22 cellular contexts compared by ENCODE assay signal in the genomic region with DNA sequence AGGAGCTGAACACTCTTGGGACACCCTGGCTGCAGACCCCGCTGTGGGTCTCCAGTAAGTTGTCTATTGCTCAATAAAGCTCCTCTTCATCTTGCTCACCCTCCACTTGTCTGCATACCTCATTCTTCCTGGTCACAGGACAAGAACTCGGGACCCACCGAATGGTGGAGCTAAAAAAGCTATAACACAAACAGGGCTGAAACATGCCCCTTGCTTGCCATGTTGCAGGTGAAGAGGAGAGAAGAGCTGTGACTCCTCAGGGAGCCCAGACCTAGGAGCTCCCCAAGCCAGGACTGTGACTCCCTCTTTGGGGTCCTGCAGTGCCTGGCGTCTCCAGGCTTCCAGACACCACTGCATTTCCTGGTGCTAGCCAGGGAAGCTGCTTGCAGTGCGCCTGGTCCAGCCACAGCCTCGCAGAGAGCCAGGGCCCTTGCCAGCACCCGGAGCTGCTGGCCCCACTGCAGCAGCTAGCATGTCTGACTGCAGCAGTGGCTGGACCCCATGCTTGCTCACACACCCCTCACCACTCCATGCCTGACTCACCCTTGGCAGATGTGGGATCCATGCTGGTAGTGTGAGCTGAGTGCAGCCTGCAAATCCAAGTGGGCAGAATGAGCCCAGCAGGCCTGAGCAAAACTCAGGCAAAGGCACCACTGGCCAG. TPM values are rescaled to one million over a fixed set of nuclear protein-coding genes. Genes with fewer than 3 reads are reported as not detected.
DNase-seq lines count a peak whose midpoint lies in the region; ATAC-seq, FAIRE-seq and TF ChIP-seq lines count a peak whose summit lies in the region.
"Had no signal": no experiment of that assay in that cellular context is flagged by ENCODE, and none has a peak within 500 bp of the region (broad histone marks: within the 10 kb centered on the region; RNA-seq: fewer than 3 reads in every experiment).

No MANE protein-coding gene starts in this region.

- no peak for TF ChIP-seq POLR2A in A549 (IDR thresholded peaks at IDR 0.05; ENCODE audit: low read length)

- no peak overlapping the region for H4K8ac ChIP-seq in mesendoderm (ENCODE audit: low read depth, low read length)

- H3K79me2 ChIP-seq in DND-41 (ENCODE audit: insufficient read depth, low read length) (no peaks in the 10 kb centered on the region), mesendoderm (ENCODE audit: control insufficient read depth, insufficient read depth, low read length) (no peaks in the 10 kb centered on the region)

- no peaks in the 10 kb centered on the region for H3K36me3 Mint-ChIP-seq in CD8-positive, alpha-beta memory T cell

- H3K4me2 ChIP-seq in A549 (no peak overlapping the region), DND-41 (ENCODE audit: insufficient read depth, low read length) (peak overlapping the region; percentile 77), mesendoderm (ENCODE audit: low read length) (no peak overlapping the region)

- H2AK5ac ChIP-seq in mesendoderm (ENCODE audit: low read length) = no peak overlapping the region

- H4K20me1 ChIP-seq in DND-41 (ENCODE audit: insufficient read depth, low read length) = 0 out of 2 replicates have a peak, but pooled peaks cover 3% of the 10 kb centered on the region

- H2BK120ac ChIP-seq in mesendoderm (ENCODE audit: low read depth, low read length) = no peak overlapping the region

- no peak overlapping the region for H4K5ac ChIP-seq in mesendoderm (ENCODE audit: low read length)

- POLR2A ChIA-PET in A549 (lab: Yijun Ruan, JAX) = no interaction called here
- POLR2A ChIA-PET in CD8-positive, alpha-beta memory T cell (lab: Charles Lee) = interaction anchor here (0.8 kb wide), 1 partner anchor 10 kb away, joined by 3 read pairs; no protein-coding TSS in a partner anchor

- H3K36me3 ChIP-seq in DND-41 (ENCODE audit: insufficient read depth, low read length) = no peaks in the 10 kb centered on the region
- no peaks in the 10 kb centered on the region for H3K36me3 ChIP-seq in mesendoderm (ENCODE audit: control insufficient read depth, insufficient read depth, low read length)
- no peaks in the 10 kb centered on the region for H3K36me3 ChIP-seq in CD8-positive, alpha-beta memory T cell (ENCODE audit: insufficient read depth, low read length)
- H3K36me3 ChIP-seq: sigmoid colon, suprapubic skin had no signal

- H2BK5ac ChIP-seq in mesendoderm (ENCODE audit: low read length) = no peak overlapping the region

- no peaks in the 10 kb centered on the region for H3K27me3 Mint-ChIP-seq in CD8-positive, alpha-beta memory T cell
- H3K27me3 Mint-ChIP-seq: T-helper 17 cell had no signal

- peak overlapping the region in 2 of 7 donors; percentile 56 to 80 for H3K4me3 Mint-ChIP-seq in CD8-positive, alpha-beta memory T cell

- H3K4me1 Mint-ChIP-seq in CD8-positive, alpha-beta memory T cell = peaks cover 6 to 25% (median 11%) of the 10 kb centered on the region in 3 donors

- TF ChIP-seq RAD21 in A549 (conservative IDR thresholded peaks at IDR 0.05 in 1 of 2, IDR thresholded peaks at IDR 0.05 in 1 of 2) = no peak

- H3K56ac ChIP-seq in mesendoderm (ENCODE audit: low read length) = peak overlapping the region; percentile 25

- ATAC-seq in A549 = peak; percentile 23 to 44
- no peak for ATAC-seq in DND-41 (ENCODE audit: insufficient read depth, low read depth)
- no peak for ATAC-seq in HG03469 (IDR thresholded peaks at IDR 0.05; ENCODE audit: unreplicated experiment)

- H3K4me3 ChIP-seq in A549 = no peak overlapping the region
- no peak overlapping the region; a peak in 1 of 4 replicates for H3K4me3 ChIP-seq in DND-41 (ENCODE audit: low read depth in 1 of 2, low read length in 2 of 2)
- H3K4me3 ChIP-seq in mesendoderm (ENCODE audit: low read length) = no peak overlapping the region
- H3K4me3 ChIP-seq in CD8-positive, alpha-beta memory T cell (ENCODE audit: low read length) = no peak overlapping the region

- H3K27me3 ChIP-seq in DND-41 (ENCODE audit: insufficient read depth, low read length, poor library complexity) (no peaks in the 10 kb centered on the region), mesendoderm (ENCODE audit: insufficient read depth, low read length, poor library complexity) (no peaks in the 10 kb centered on the region)
- H3K27me3 ChIP-seq in CD8-positive, alpha-beta memory T cell (ENCODE audit: insufficient read depth, low read length, poor library complexity, severe bottlenecking) = no peaks in the 10 kb centered on the region
- H3K27me3 ChIP-seq: sigmoid colon, suprapubic skin had no signal

- TF ChIP-seq CTCF in A549 (IDR thresholded peaks at IDR 0.05) (no peak), DND-41 (IDR thresholded peaks at IDR 0.05; ENCODE audit: borderline replicate concordance, extremely low read depth, low read length, poor library complexity, severe bottlenecking) (no peak)

- no peak overlapping the region for H3K18ac ChIP-seq in mesendoderm (ENCODE audit: low read length)

- H3K9me3 ChIP-seq in A549 (peaks cover 5% of the 10 kb centered on the region; the same call in 1 of the 3 replicates), DND-41 (ENCODE audit: insufficient read depth, low read length, severe bottlenecking) (no peaks in the 10 kb centered on the region)
- no peaks in the 10 kb centered on the region for H3K9me3 ChIP-seq in CD8-positive, alpha-beta memory T cell (ENCODE audit: low read length)
- H3K9me3 ChIP-seq: sigmoid colon, suprapubic skin had no signal

- WGBS in A549 (ENCODE audit: missing lambda C conversion rate) = 84% methylated on average over 6 of the region's 7 CpGs
- WGBS in mesendoderm (ENCODE audit: extremely low coverage, insufficient coverage, low lambda C conversion rate) = no CpG with 5 or more reads among the region's 7 CpGs

- CTCF ChIA-PET in A549 (lab: Yijun Ruan, JAX) = interaction anchor here (0.8 to 1.6 kb wide), 4 partner anchors 8 to 178 kb away, joined by 3 to 5 read pairs (median 4); no protein-coding TSS in a partner anchor
- CTCF ChIA-PET in CD8-positive, alpha-beta memory T cell (lab: Charles Lee) = no interaction called here

- peak overlapping the region in 1 of 8 donors; percentile 36 for H3K27ac Mint-ChIP-seq in CD8-positive, alpha-beta memory T cell

- H2BK15ac ChIP-seq in mesendoderm (replicated peaks; ENCODE audit: low read depth) = no peak overlapping the region

- TF ChIP-seq EP300 in A549 (IDR thresholded peaks at IDR 0.05) = no peak

- H3K27ac ChIP-seq in A549 = no peak overlapping the region; a peak in 1 of 6 replicates
- H3K27ac ChIP-seq in DND-41 (ENCODE audit: low read length) = peak overlapping the region; percentile 78; the same call in 1 of the 2 replicates
- no peak overlapping the region for H3K27ac ChIP-seq in mesendoderm (ENCODE audit: low read depth, low read length)
- H3K27ac ChIP-seq in CD8-positive, alpha-beta memory T cell (ENCODE audit: low read depth, low read length) = no peak overlapping the region
- H3K27ac ChIP-seq: sigmoid colon, suprapubic skin had no signal

- no peak overlapping the region for H3K4ac ChIP-seq in mesendoderm (ENCODE audit: low read depth, low read length)

- DNase-seq in A549 (ENCODE audit: low read depth in 1 of 2, low spot score in 1 of 2) = no peak
- DNase-seq in DND-41 = no peak
- DNase-seq in RPMI7951 (ENCODE audit: low read depth) = peak; percentile 34
- no peak for DNase-seq in mesendoderm
- no peak for DNase-seq in CD8-positive, alpha-beta memory T cell
- no peak for DNase-seq in NCI-H2171 (lab: John Stamatoyannopoulos, UW)
- no peak for DNase-seq in kidney glomerular epithelial cell (lab: John Stamatoyannopoulos, UW)
- DNase-seq: activated CD4-positive, alpha-beta T cell treated with anti-CD3 and anti-CD28 coated beads for 1 hour; effector CD8-positive, alpha-beta T cell; hippocampal formation; NCI-H1092 treated with DMSO at 0.1 percent for 48 hours; occipital lobe; sigmoid colon; stimulated activated CD4-positive, alpha-beta T cell treated with anti-CD3 and anti-CD28 coated beads, Interleukin-2, amount 100 ng/mL, for 48 hours; T-helper 17 cell had no signal

- no peaks in the 10 kb centered on the region for H3K79me1 ChIP-seq in mesendoderm (ENCODE audit: low read length)

- no peaks in the 10 kb centered on the region for H3K9me3 Mint-ChIP-seq in CD8-positive, alpha-beta memory T cell

- FAIRE-seq in A549 (lab: Jason Lieb, UNC) = no peak
- FAIRE-seq: D721Med, K562 had no signal

- H3K4me1 ChIP-seq in A549 = peaks cover 4% of the 10 kb centered on the region; the same call in 1 of the 3 replicates
- H3K4me1 ChIP-seq in DND-41 (ENCODE audit: insufficient read depth, low read length) = peaks cover 21% of the 10 kb centered on the region
- no peaks in the 10 kb centered on the region for H3K4me1 ChIP-seq in mesendoderm (ENCODE audit: control insufficient read depth, low read depth, low read length)
- peaks cover 16% of the 10 kb centered on the region for H3K4me1 ChIP-seq in CD8-positive, alpha-beta memory T cell (ENCODE audit: insufficient read depth, low read length)

- no peak overlapping the region for H3K9ac ChIP-seq in DND-41 (ENCODE audit: low read depth, low read length)
- H3K9ac ChIP-seq in mesendoderm (ENCODE audit: low read length) = no peak overlapping the region

- H2AFZ ChIP-seq in DND-41 (ENCODE audit: low read depth, low read length) = peak overlapping the region; percentile 79

- H3K23ac ChIP-seq in mesendoderm (ENCODE audit: low read length) = no peak overlapping the region

TF ChIP-seq in A549, 52 proteins besides CTCF, POLR2A, EP300 and RAD21:
- no peak for TF ChIP-seq HDAC2 (IDR thresholded peaks at IDR 0.05)
- no peak for TF ChIP-seq FOSB (CRISPR knock-in tag; IDR thresholded peaks at IDR 0.05)
- TF ChIP-seq BHLHE40 (IDR thresholded peaks at IDR 0.05; ENCODE audit: low read depth, low read length) = no peak
- TF ChIP-seq RARB (CRISPR knock-in tag; IDR thresholded peaks at IDR 0.05) = no peak
- no peak for TF ChIP-seq MYC (IDR thresholded peaks at IDR 0.05; ENCODE audit: borderline replicate concordance, low read length)
- no peak for TF ChIP-seq NR3C1 (IDR thresholded peaks at IDR 0.05)
- no peak for TF ChIP-seq KDM1A (IDR thresholded peaks at IDR 0.05; ENCODE audit: low read depth)

RNA-seq across cellular contexts. Expression of gene OR5AU1, which starts 37.1 kb away (rescaled TPM):
- polyA plus RNA-seq in A549 (2011; rRNA removed) (not detected in 2 replicates), A549 (2017; fragmentation: RNase III; extraction: RNeasy Plus Mini Kit Qiagen cat#74134 plus additional on column Dnase treatment) (not detected in 3 replicates)
- polyA plus RNA-seq in A549 (2012; cell fraction: cytosol; rRNA removed) = not detected in 2 replicates
- not detected in 2 replicates for polyA plus RNA-seq in A549 (2012; cell fraction: nucleus; rRNA removed)
- polyA minus RNA-seq in A549 (2011; rRNA and poly(A)+ RNA removed) = not detected in 2 replicates
- not detected in 2 replicates for total RNA-seq in RPMI7951 (2014; rRNA removed; shearing (Covaris generic))
- polyA plus RNA-seq in mesendoderm (2013, experiment 1 of 2) = 0.01 TPM
- polyA plus RNA-seq in mesendoderm (2013, experiment 2 of 2) = 0.01 TPM
- not detected for total RNA-seq in CD8-positive, alpha-beta memory T cell
- not detected for polyA plus RNA-seq in CD8-positive, alpha-beta memory T cell
- total RNA-seq: K562, kidney epithelial cell, mesenteric fat pad, occipital lobe, Right ventricle myocardium inferior, sigmoid colon, suprapubic skin, T-helper 17 cell had no signal
- polyA plus RNA-seq: K562, sigmoid colon had no signal

Comparison
In these comparisons a context has a peak if more than half of its experiments do, and no peak if none do; other contexts are left out.
1. ATAC-seq: peak in A549 (2 of 2); none in DND-41 (single experiment) and HG03469 (single experiment).